Comparison of ENCODE assay signal across 9 cellular contexts in the genomic region with DNA sequence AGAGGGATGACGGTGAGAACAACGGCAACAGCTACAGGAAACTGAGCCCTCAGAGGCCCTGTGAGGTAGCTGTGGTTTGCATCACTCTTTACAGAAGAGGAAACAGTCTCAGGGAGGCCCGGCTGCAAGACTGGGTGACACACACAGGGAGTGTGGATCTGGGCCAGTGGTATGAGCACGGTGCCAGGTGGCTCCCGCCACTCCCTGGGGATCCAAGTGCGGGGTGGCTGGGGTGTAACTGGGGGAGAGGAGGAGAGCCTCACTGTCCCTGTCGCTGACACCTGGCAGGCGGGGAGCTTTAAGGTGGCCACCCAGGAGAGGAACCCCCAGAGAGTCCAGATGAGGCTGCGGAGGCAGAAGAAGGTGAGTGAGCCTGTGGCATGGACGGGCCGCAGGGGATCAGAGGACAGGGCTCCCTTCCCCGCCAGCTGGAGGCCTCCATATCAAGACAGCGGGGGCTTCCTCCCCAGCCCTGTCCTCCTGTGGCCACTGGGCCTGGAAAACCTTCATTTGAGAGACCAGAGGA. TPM values are rescaled to one million over a fixed set of nuclear protein-coding genes. Genes with fewer than 3 reads are reported as not detected.
DNase-seq lines count a peak whose midpoint lies in the region; ATAC-seq and TF ChIP-seq lines count a peak whose summit lies in the region.
"Had no signal": no experiment of that assay in that cellular context is flagged by ENCODE, and none has a peak within 500 bp of the region (broad histone marks: within the 10 kb centered on the region; RNA-seq: fewer than 3 reads in every experiment).

No MANE protein-coding gene starts in this region.

- H3K4me1 Mint-ChIP-seq in chondrocyte (ENCODE audit: low read depth): peaks cover 7% of the 10 kb centered on the region

- no peaks in the 10 kb centered on the region for H3K9me3 Mint-ChIP-seq in chondrocyte (ENCODE audit: low read depth)

- no peaks in the 10 kb centered on the region for H3K27me3 ChIP-seq in prostate gland (replicated peaks; ENCODE audit: insufficient read depth)

- TF ChIP-seq CTCF in chondrocyte (IDR thresholded peaks at IDR 0.05): no peak
- no peak for TF ChIP-seq CTCF in prostate gland (IDR thresholded peaks at IDR 0.05)

- H3K4me1 ChIP-seq in prostate gland (replicated peaks): no peaks in the 10 kb centered on the region

- peaks cover 28% of the 10 kb centered on the region for H3K36me3 Mint-ChIP-seq in chondrocyte (ENCODE audit: low read depth)

- no peaks in the 10 kb centered on the region for H3K27me3 Mint-ChIP-seq in chondrocyte (ENCODE audit: low read depth)

- peaks cover 0 to 2% of the 10 kb centered on the region in 2 donors for H3K36me3 ChIP-seq in prostate gland

- H3K9me3 ChIP-seq in prostate gland: no peaks in the 10 kb centered on the region

- DNase-seq in activated CD4-positive, CD25-positive, alpha-beta regulatory T cell (lab: John Stamatoyannopoulos, UW): peak in 3 of 4 experiments; percentile 47 to 67 (median 65)
- DNase-seq in chondrocyte (ENCODE audit: low spot score) (peak; percentile 85), DMS 273 treated with DMSO at 0.1 percent for 48 hours (lab: John Stamatoyannopoulos, UW) (no peak), COR-L47 (lab: John Stamatoyannopoulos, UW) (no peak), prostate gland (ENCODE audit: low spot score) (no peak)
- peak; percentile 80 for DNase-seq in stimulated activated CD4-positive, alpha-beta T cell treated with anti-CD3 and anti-CD28 coated beads, Interleukin-4, amount 100 ng/mL, for 24 hours

- no peak overlapping the region for H3K4me3 Mint-ChIP-seq in chondrocyte (ENCODE audit: unreplicated experiment)

- intact Hi-C loops in prostate gland (cut with DNase I): no loop called here

- TF ChIP-seq POLR2A in prostate gland (IDR thresholded peaks at IDR 0.05): no peak

- 73% methylated on average over 13 of the region's 13 CpGs for WGBS in prostate gland

- no peak overlapping the region for H3K27ac Mint-ChIP-seq in chondrocyte (ENCODE audit: unreplicated experiment)

- no peak overlapping the region for H3K4me3 ChIP-seq in prostate gland

- no peak overlapping the region for H3K27ac ChIP-seq in prostate gland

- ATAC-seq in GM18498 (IDR thresholded peaks at IDR 0.05; ENCODE audit: unreplicated experiment): peak; percentile 80
- ATAC-seq in HG02938 (IDR thresholded peaks at IDR 0.05; ENCODE audit: unreplicated experiment): peak; percentile 87

RNA-seq across cellular contexts. Expression of gene RGL4, which starts 5.6 kb away (rescaled TPM):
- total RNA-seq in chondrocyte (not detected in 3 replicates), prostate gland (under 1 TPM in 1 of 2 donors, not detected in 1; 0.91 TPM)
- total RNA-seq: glomerular endothelial cell had no signal

RNA-seq across cellular contexts. Expression of gene ZNF70, which starts 54.5 kb away (rescaled TPM):
- total RNA-seq in chondrocyte (11.9 to 12.8 TPM (median 12.1 TPM) in 3 replicates), prostate gland (1 to 10 TPM; 5.2 to 8.1 TPM)

RNA-seq across cellular contexts. Expression of gene VPREB3, which starts 57.8 kb away (rescaled TPM):
- total RNA-seq in chondrocyte (not detected in 3 replicates), prostate gland (not detected)
- total RNA-seq: glomerular endothelial cell had no signal

Comparison
In these comparisons a context has a peak if more than half of its experiments do, and no peak if none do; other contexts are left out.
1. DNase-seq: peak in activated CD4-positive, CD25-positive, alpha-beta regulatory T cell (3 of 4), chondrocyte (single experiment) and stimulated activated CD4-positive, alpha-beta T cell treated with anti-CD3 and anti-CD28 coated beads, Interleukin-4, amount 100 ng/mL, for 24 hours (single experiment); none in DMS 273 treated with DMSO at 0.1 percent for 48 hours (single experiment), COR-L47 (single experiment) and prostate gland (single experiment).